In the genomic region with DNA sequence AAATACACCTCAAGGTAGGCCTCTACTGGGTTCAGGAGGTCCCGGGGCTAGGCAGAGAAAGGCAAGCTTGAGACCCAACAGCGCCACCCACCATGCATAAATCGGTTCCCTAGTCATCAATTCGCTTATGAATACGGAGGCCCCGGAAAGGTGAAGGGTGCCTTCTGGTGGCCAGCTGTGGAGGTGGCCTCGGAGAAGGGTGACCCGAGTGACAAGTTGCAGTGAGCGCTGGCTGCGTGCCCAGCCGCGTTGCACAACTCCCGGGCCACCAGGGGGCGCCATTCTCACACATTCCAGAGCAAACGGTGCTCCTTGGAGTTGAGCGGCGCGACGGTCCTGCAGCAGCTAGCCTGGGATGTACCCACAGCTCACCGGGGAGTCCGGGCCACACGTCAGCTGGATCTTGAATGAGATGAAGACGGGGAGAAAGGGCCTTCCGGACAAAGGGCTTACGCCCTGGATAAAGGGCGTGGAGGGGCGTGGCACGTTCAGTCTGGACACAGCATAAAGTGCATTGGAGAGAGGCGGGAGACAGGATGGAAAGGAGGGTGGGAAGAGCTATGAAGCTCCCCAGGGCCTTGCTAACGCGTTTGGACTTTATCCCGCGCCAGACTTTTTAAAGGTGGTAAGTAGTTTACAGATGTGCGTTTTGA, we compare ENCODE assay signal across 1 cellular context.
TF ChIP-seq lines count a peak whose summit lies in the region.

No MANE protein-coding gene starts in this region.

TF ChIP-seq in HepG2, 621 proteins besides CTCF, POLR2A, EP300 and RAD21 (continued from another document and continues in another):
- TF ChIP-seq CCDC6 (CRISPR knock-in tag; IDR thresholded peaks at IDR 0.05) (peak; percentile 99), ZBTB40 (IDR thresholded peaks at IDR 0.05) (no peak), ZBTB40 (CRISPR knock-in tag; IDR thresholded peaks at IDR 0.05) (peak; percentile 62; the same call in 1 of the 2 replicates), ZNF530 (CRISPR knock-in tag; IDR thresholded peaks at IDR 0.05; ENCODE audit: low read depth) (no peak; the same call in 1 of the 2 replicates), YY1 (IDR thresholded peaks at IDR 0.05; ENCODE audit: insufficient read depth, insufficient replicate concordance, low read depth, low read length) (peak; percentile 81), ZNF180 (CRISPR knock-in tag; IDR thresholded peaks at IDR 0.05; ENCODE audit: borderline replicate concordance, low read depth) (no peak), FIP1L1 (IDR thresholded peaks at IDR 0.05; ENCODE audit: borderline replicate concordance, insufficient read depth, low read depth, low read length) (no peak), SETDB1 (CRISPR knock-in tag; IDR thresholded peaks at IDR 0.05; ENCODE audit: borderline replicate concordance) (no peak), CAMTA2 (CRISPR knock-in tag; IDR thresholded peaks at IDR 0.05; ENCODE audit: borderline replicate concordance) (no peak), RBAK (CRISPR knock-in tag; IDR thresholded peaks at IDR 0.05) (peak; percentile 69), CEBPG (CRISPR knock-in tag; IDR thresholded peaks at IDR 0.05) (peak; percentile 98), ZNF343 (CRISPR knock-in tag; IDR thresholded peaks at IDR 0.05) (peak; percentile 95), ZNF225 (CRISPR knock-in tag; IDR thresholded peaks at IDR 0.05) (no peak; the same call in 1 of the 2 replicates), ZNF292 (CRISPR knock-in tag; IDR thresholded peaks at IDR 0.05; ENCODE audit: borderline replicate concordance, low read depth) (peak; percentile 90), NR3C1 (CRISPR knock-in tag; IDR thresholded peaks at IDR 0.05) (no peak), NFE2L2 (IDR thresholded peaks at IDR 0.05; ENCODE audit: low read length) (no peak), ZC3H13 (CRISPR knock-in tag; IDR thresholded peaks at IDR 0.05) (peak; percentile 27; the same call in 1 of the 2 replicates), DR1 (CRISPR knock-in tag; IDR thresholded peaks at IDR 0.05) (no peak), THRA (CRISPR knock-in tag; IDR thresholded peaks at IDR 0.05; ENCODE audit: borderline replicate concordance) (peak; percentile 93), ZNF33A (CRISPR knock-in tag; IDR thresholded peaks at IDR 0.05; ENCODE audit: borderline replicate concordance) (0 out of 2 replicates have a peak, but pooled peaks have one; percentile 48), CSRNP2 (CRISPR knock-in tag; conservative IDR thresholded peaks at IDR 0.05; ENCODE audit: low read depth) (no peak), MXI1 (IDR thresholded peaks at IDR 0.05; ENCODE audit: borderline replicate concordance, low read depth, low read length) (peak; percentile 90; the same call in 2 of the 3 replicates), ZBTB20 (CRISPR knock-in tag; IDR thresholded peaks at IDR 0.05; ENCODE audit: borderline replicate concordance, low read depth) (peak; percentile 90; the same call in 1 of the 2 replicates), FOXC1 (CRISPR knock-in tag; IDR thresholded peaks at IDR 0.05; ENCODE audit: borderline replicate concordance) (peak; percentile 88), SP2 (CRISPR knock-in tag; IDR thresholded peaks at IDR 0.05) (no peak), NFATC3 (CRISPR knock-in tag; IDR thresholded peaks at IDR 0.05) (no peak; the same call in 1 of the 2 replicates), ZNF274 (CRISPR knock-in tag; IDR thresholded peaks at IDR 0.05) (peak; percentile 84), SOX13 (IDR thresholded peaks at IDR 0.05) (peak; percentile 61; the same call in 1 of the 2 replicates), SOX13 (CRISPR knock-in tag; conservative IDR thresholded peaks at IDR 0.05 in 1 of 2, IDR thresholded peaks at IDR 0.05 in 1 of 2) (peak in 1 of 2 experiments; percentile 77; a peak in 2 of 4 replicates), SMAD3 (CRISPR knock-in tag; IDR thresholded peaks at IDR 0.05) (peak; percentile 83; the same call in 1 of the 2 replicates), ARNT (IDR thresholded peaks at IDR 0.05) (no peak), MBNL3 (CRISPR knock-in tag; conservative IDR thresholded peaks at IDR 0.05) (no peak), KLF13 (CRISPR knock-in tag; IDR thresholded peaks at IDR 0.05) (no peak; the same call in 1 of the 2 replicates), HNRNPLL (IDR thresholded peaks at IDR 0.05; ENCODE audit: low read depth, low read length, poor library complexity, severe bottlenecking) (peak; percentile 79), FLYWCH1 (CRISPR knock-in tag; IDR thresholded peaks at IDR 0.05) (no peak), TBX3 (IDR thresholded peaks at IDR 0.05; ENCODE audit: borderline replicate concordance) (peak; percentile 83; the same call in 1 of the 2 replicates), ZNF124 (CRISPR knock-in tag; IDR thresholded peaks at IDR 0.05) (peak; percentile 99), MAX (IDR thresholded peaks at IDR 0.05) (peak; percentile 94), SMC3 (IDR thresholded peaks at IDR 0.05; ENCODE audit: low read length) (peak; percentile 95)
- TF ChIP-seq, protein P1, sequence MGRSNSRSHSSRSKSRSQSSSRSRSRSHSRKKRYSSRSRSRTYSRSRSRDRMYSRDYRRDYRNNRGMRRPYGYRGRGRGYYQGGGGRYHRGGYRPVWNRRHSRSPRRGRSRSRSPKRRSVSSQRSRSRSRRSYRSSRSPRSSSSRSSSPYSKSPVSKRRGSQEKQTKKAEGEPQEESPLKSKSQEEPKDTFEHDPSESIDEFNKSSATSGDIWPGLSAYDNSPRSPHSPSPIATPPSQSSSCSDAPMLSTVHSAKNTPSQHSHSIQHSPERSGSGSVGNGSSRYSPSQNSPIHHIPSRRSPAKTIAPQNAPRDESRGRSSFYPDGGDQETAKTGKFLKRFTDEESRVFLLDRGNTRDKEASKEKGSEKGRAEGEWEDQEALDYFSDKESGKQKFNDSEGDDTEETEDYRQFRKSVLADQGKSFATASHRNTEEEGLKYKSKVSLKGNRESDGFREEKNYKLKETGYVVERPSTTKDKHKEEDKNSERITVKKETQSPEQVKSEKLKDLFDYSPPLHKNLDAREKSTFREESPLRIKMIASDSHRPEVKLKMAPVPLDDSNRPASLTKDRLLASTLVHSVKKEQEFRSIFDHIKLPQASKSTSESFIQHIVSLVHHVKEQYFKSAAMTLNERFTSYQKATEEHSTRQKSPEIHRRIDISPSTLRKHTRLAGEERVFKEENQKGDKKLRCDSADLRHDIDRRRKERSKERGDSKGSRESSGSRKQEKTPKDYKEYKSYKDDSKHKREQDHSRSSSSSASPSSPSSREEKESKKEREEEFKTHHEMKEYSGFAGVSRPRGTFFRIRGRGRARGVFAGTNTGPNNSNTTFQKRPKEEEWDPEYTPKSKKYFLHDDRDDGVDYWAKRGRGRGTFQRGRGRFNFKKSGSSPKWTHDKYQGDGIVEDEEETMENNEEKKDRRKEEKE (IDR thresholded peaks at IDR 0.05), result no peak
- TF ChIP-seq, protein P2, sequence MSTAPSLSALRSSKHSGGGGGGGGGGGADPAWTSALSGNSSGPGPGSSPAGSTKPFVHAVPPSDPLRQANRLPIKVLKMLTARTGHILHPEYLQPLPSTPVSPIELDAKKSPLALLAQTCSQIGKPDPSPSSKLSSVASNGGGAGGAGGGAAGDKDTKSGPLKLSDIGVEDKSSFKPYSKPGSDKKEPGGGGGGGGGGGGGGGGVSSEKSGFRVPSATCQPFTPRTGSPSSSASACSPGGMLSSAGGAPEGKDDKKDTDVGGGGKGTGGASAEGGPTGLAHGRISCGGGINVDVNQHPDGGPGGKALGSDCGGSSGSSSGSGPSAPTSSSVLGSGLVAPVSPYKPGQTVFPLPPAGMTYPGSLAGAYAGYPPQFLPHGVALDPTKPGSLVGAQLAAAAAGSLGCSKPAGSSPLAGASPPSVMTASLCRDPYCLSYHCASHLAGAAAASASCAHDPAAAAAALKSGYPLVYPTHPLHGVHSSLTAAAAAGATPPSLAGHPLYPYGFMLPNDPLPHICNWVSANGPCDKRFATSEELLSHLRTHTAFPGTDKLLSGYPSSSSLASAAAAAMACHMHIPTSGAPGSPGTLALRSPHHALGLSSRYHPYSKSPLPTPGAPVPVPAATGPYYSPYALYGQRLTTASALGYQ (CRISPR knock-in tag; IDR thresholded peaks at IDR 0.05), result peak; percentile 69; the same call in 1 of the 2 replicates
- TF ChIP-seq, protein P3, sequence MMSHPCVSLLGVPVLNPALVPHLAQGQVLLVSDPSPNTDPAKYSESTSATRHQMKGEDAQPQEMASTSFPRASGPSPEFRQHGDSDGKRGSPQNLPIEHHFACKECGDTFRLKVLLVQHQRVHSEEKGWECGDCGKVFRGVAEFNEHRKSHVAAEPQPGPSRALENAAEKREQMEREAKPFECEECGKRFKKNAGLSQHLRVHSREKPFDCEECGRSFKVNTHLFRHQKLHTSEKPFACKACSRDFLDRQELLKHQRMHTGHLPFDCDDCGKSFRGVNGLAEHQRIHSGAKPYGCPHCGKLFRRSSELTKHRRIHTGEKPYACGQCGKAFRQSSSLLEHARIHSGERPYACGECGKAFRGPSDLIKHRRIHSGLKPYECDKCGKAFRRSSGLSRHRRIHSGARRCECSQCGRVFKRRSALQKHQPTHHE (CRISPR knock-in tag; IDR thresholded peaks at IDR 0.05; ENCODE audit: borderline replicate concordance), result 0 out of 2 replicates have a peak, but pooled peaks have one; percentile 35
